ENCODE assay signal across 10 cellular contexts in the genomic region with DNA sequence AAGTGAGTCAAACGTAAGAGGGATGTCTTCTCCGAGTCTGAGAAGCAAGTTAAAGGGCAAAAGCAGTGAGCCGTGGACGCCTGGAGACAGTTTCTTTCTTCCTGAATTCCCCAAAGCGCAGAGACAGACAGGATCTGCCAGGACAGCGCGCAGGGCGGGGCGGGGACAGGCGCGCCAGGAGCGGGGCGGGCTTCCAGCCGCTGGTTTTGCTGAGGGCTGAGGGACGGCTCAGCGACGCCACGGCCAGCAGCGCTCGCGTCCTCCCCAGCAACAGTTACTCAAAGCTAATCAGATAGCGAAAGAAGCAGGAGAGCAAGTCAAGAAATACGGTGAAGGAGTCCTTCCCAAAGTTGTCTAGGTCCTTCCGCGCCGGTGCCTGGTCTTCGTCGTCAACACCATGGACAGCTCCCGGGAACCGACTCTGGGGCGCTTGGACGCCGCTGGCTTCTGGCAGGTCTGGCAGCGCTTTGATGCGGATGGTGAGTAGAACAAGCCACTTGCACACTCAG. TPM values are rescaled to one million over a fixed set of nuclear protein-coding genes. Genes with fewer than 3 reads are reported as not detected.
DNase-seq lines count a peak whose midpoint lies in the region; ATAC-seq, FAIRE-seq and TF ChIP-seq lines count a peak whose summit lies in the region.
"Had no signal": no experiment of that assay in that cellular context is flagged by ENCODE, and none has a peak within 500 bp of the region (broad histone marks: within the 10 kb centered on the region; RNA-seq: fewer than 3 reads in every experiment).

A gene with protein sequence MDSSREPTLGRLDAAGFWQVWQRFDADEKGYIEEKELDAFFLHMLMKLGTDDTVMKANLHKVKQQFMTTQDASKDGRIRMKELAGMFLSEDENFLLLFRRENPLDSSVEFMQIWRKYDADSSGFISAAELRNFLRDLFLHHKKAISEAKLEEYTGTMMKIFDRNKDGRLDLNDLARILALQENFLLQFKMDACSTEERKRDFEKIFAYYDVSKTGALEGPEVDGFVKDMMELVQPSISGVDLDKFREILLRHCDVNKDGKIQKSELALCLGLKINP (plus strand): TSS at position 209 of the 509 bp plus-strand sequence. CDS start 189 bp downstream, at position 398.

- H3K4me2 ChIP-seq in PC-3 (ENCODE audit: low read length) (no peak within 1 kb of the TSS), astrocyte (ENCODE audit: low read length) (peak within 1 kb of the TSS; percentile 81)

- ATAC-seq in PC-3 (peak; percentile 71), gastrocnemius medialis (no peak), GM18861 (IDR thresholded peaks at IDR 0.05; ENCODE audit: unreplicated experiment) (no peak)

- no peaks in the 10 kb centered on the region for H3K4me1 ChIP-seq in PC-3 (ENCODE audit: insufficient read depth, low read length)
- H3K4me1 ChIP-seq in astrocyte (ENCODE audit: insufficient read depth, low read length): no peaks in the 10 kb centered on the region
- H3K4me1 ChIP-seq in gastrocnemius medialis: no peaks in the 10 kb centered on the region

- H3K27ac Mint-ChIP-seq in astrocyte (ENCODE audit: unreplicated experiment): no peak within 1 kb of the TSS

- H3K4me3 Mint-ChIP-seq in astrocyte (ENCODE audit: unreplicated experiment): peak within 1 kb of the TSS; percentile 63

- POLR2A ChIA-PET in PC-3 (lab: Charles Lee; ENCODE audit: unreplicated experiment): no interaction called here

- H4K20me1 ChIP-seq in PC-3 (ENCODE audit: low read length): no peaks in the 10 kb centered on the region
- no peaks in the 10 kb centered on the region for H4K20me1 ChIP-seq in astrocyte (ENCODE audit: insufficient read depth, low read length)

- H3K9ac ChIP-seq in PC-3 (ENCODE audit: low read length): no peak within 1 kb of the TSS
- H3K9ac ChIP-seq in astrocyte (ENCODE audit: low read length): no peak within 1 kb of the TSS

- TF ChIP-seq POLR2A in gastrocnemius medialis (IDR thresholded peaks at IDR 0.05): no peak

- H3K9me2 ChIP-seq in PC-3 (replicated peaks; ENCODE audit: low read length): no peaks in the 10 kb centered on the region

- no peaks in the 10 kb centered on the region for H3K9me3 ChIP-seq in PC-3 (ENCODE audit: low read length)
- no peaks in the 10 kb centered on the region for H3K9me3 ChIP-seq in astrocyte (ENCODE audit: insufficient read depth, low read depth, low read length)
- H3K9me3 ChIP-seq in gastrocnemius medialis: no peaks in the 10 kb centered on the region

- CTCF ChIA-PET in PC-3 (lab: Charles Lee): no interaction called here

- H3K27me3 ChIP-seq in PC-3 (ENCODE audit: low read length): peaks cover 67% of the 10 kb centered on the region
- H3K27me3 ChIP-seq in astrocyte (ENCODE audit: insufficient read depth, low read length): no peaks in the 10 kb centered on the region
- peaks cover 0 to 13% (median 0%) of the 10 kb centered on the region in 3 donors for H3K27me3 ChIP-seq in gastrocnemius medialis

- H3F3A ChIP-seq in PC-3 (ENCODE audit: low read length, unreplicated experiment): no peaks in the 10 kb centered on the region

- no TSS peak for BruUV-seq in PC-3 (replicated peaks; lab: Mats Ljungman, UMichigan)

- H3K36me3 Mint-ChIP-seq in astrocyte (ENCODE audit: low read depth, unreplicated experiment): no peaks in the 10 kb centered on the region

- DNase-seq in NCI-H1092 treated with DMSO at 0.1 percent for 48 hours (lab: John Stamatoyannopoulos, UW) (peak; percentile 64), NCI-H1092 (lab: John Stamatoyannopoulos, UW) (no peak), PC-3 (peak; percentile 58), astrocyte (ENCODE audit: low read depth) (peak; percentile 45), iPS DF 4.7 (ENCODE audit: extremely low read depth, low spot score) (peak; percentile 19), gastrocnemius medialis (peak; percentile 3 to 11), NK-92 (lab: John Stamatoyannopoulos, UW; ENCODE audit: unreplicated experiment) (no peak)

- H3K27ac ChIP-seq in PC-3 (ENCODE audit: low read length) (no peak within 1 kb of the TSS), astrocyte (ENCODE audit: low read depth, low read length) (no peak within 1 kb of the TSS), gastrocnemius medialis (no peak within 1 kb of the TSS)
- H3K27ac ChIP-seq: SK-N-MC had no signal

- peaks cover 43% of the 10 kb centered on the region for H3K27me3 Mint-ChIP-seq in astrocyte (ENCODE audit: low read depth, unreplicated experiment)

- intact Hi-C loops in PC-3 (cut with micrococcal nuclease) (no loop called here), gastrocnemius medialis (cut with DNase I; ENCODE audit: low total_unique reads) (no loop called here)

- no peak for FAIRE-seq in astrocyte (lab: Jason Lieb, UNC)
- FAIRE-seq: A204.1 had no signal

- H3K9me3 Mint-ChIP-seq in astrocyte (ENCODE audit: unreplicated experiment): no peaks in the 10 kb centered on the region

- H2AFZ ChIP-seq in PC-3 (ENCODE audit: low read length) (no peak within 1 kb of the TSS), astrocyte (ENCODE audit: low read depth, low read length) (peak within 1 kb of the TSS; percentile 45)

- H3K4me1 Mint-ChIP-seq in astrocyte (ENCODE audit: low read depth, unreplicated experiment): no peaks in the 10 kb centered on the region

- in situ Hi-C loops in gastrocnemius medialis (cut with MboI; ENCODE audit: low sequenced_read_pairs in 4 of 4): no loop called here

- H3K79me2 ChIP-seq in PC-3 (ENCODE audit: low read length): no peaks in the 10 kb centered on the region
- no peaks in the 10 kb centered on the region for H3K79me2 ChIP-seq in astrocyte (ENCODE audit: insufficient read depth, low read length)

- H3K36me3 ChIP-seq in PC-3 (ENCODE audit: low read depth, low read length) (no peaks in the 10 kb centered on the region), astrocyte (ENCODE audit: insufficient read depth, low read length) (no peaks in the 10 kb centered on the region), gastrocnemius medialis (no peaks in the 10 kb centered on the region)

- no peak for TF ChIP-seq CTCF in PC-3 (conservative IDR thresholded peaks at IDR 0.05; ENCODE audit: low read depth, low read length)
- no peak for TF ChIP-seq CTCF in astrocyte (IDR thresholded peaks at IDR 0.05; ENCODE audit: insufficient read depth, low read depth, low read length)
- no peak for TF ChIP-seq CTCF in gastrocnemius medialis (IDR thresholded peaks at IDR 0.05 in 4 of 5, conservative IDR thresholded peaks at IDR 0.05 in 1 of 5)

- H3K4me3 ChIP-seq in PC-3 (ENCODE audit: low read length): no peak within 1 kb of the TSS
- H3K4me3 ChIP-seq in astrocyte (ENCODE audit: insufficient read depth, low read depth, low read length): peak within 1 kb of the TSS; percentile 38
- H3K4me3 ChIP-seq in gastrocnemius medialis: no peak within 1 kb of the TSS
- H3K4me3 ChIP-seq: SK-N-MC had no signal

RNA-seq across cellular contexts. Expression of the gene that starts here (rescaled TPM):
- total RNA-seq in PC-3 (2014; rRNA removed) (not detected in 2 replicates), astrocyte (not detected in 2 replicates), gastrocnemius medialis (not detected)

Comparison
In these comparisons a context has a peak if more than half of its experiments do, and no peak if none do; other contexts are left out.
1. DNase-seq: peak in NCI-H1092 treated with DMSO at 0.1 percent for 48 hours (single experiment) and iPS DF 4.7 (single experiment); none in NCI-H1092 (single experiment) and NK-92 (single experiment).
2. Peak in DNase-seq and ATAC-seq in PC-3; RNA of the gene not detected or under 1 TPM.
3. Peak in DNase-seq, H3K4me3 ChIP-seq and H3K4me2 ChIP-seq in astrocyte; RNA of the gene not detected or under 1 TPM.
4. Peak in DNase-seq in gastrocnemius medialis; RNA of the gene not detected or under 1 TPM.